In the genomic region with DNA sequence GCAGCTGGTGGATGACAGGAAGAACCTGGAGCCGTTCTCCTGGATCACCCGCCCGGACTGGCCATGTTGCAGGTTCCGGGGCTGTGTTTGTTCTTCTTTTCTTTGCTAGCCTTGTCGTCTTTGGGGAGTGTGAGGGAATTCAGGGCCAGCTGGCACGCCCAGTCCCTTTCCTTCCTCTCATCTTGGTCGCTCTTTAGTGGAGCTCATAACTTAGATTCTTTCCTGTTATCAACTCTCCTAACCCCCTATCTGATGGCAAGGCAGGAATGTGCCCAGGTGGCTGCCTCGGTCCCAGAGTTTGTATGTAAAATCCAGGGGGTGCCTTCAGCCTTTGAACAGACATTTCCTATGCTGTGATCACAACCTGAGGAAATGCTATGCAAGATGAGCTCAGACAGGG, we compare ENCODE assay signal across 12 cellular contexts. TPM values are rescaled to one million over a fixed set of nuclear protein-coding genes. Genes with fewer than 3 reads are reported as not detected.
DNase-seq lines count a peak whose midpoint lies in the region; ATAC-seq and TF ChIP-seq lines count a peak whose summit lies in the region.
"Had no signal": no experiment of that assay in that cellular context is flagged by ENCODE, and none has a peak within 500 bp of the region (broad histone marks: within the 10 kb centered on the region; RNA-seq: fewer than 3 reads in every experiment).

No MANE protein-coding gene starts in this region.

- H3K27me3 ChIP-seq in HUES48 (ENCODE audit: control insufficient read depth, insufficient read depth, low read length) (no peaks in the 10 kb centered on the region), gastroesophageal sphincter (no peaks in the 10 kb centered on the region), prostate gland (replicated peaks; ENCODE audit: insufficient read depth) (no peaks in the 10 kb centered on the region)
- H3K27me3 ChIP-seq: testis had no signal

- peak overlapping the region in 7 of 8 donors; percentile 63 to 86 (median 74) for H3K4me3 Mint-ChIP-seq in naive B cell

- H3K9me3 ChIP-seq in HUES48 (ENCODE audit: control insufficient read depth, insufficient read depth, low read length) (no peaks in the 10 kb centered on the region), gastroesophageal sphincter (no peaks in the 10 kb centered on the region), prostate gland (no peaks in the 10 kb centered on the region)
- H3K9me3 ChIP-seq: testis had no signal

- ATAC-seq in gastroesophageal sphincter: peak; percentile 43
- ATAC-seq in naive B cell (ENCODE audit: low read depth in 2 of 2): no peak

- H3K27me3 Mint-ChIP-seq in naive B cell: no peaks in the 10 kb centered on the region

- H3K4me3 ChIP-seq in HUES48 (ENCODE audit: low read depth, low read length): peak overlapping the region; percentile 0; the same call in 1 of the 2 replicates
- no peak overlapping the region for H3K4me3 ChIP-seq in gastroesophageal sphincter
- H3K4me3 ChIP-seq in prostate gland: no peak overlapping the region
- H3K4me3 ChIP-seq: testis had no signal

- WGBS in gastroesophageal sphincter (ENCODE audit: low coverage in 1 of 2), 2 donors: 24 to 43% methylated on average over 7 to 8 of the region's 8 CpGs
- 5% methylated on average over 8 of the region's 8 CpGs for WGBS in prostate gland

- TF ChIP-seq EP300 in gastroesophageal sphincter (IDR thresholded peaks at IDR 0.05): no peak

- intact Hi-C loops in prostate gland (cut with DNase I): no loop called here

- TF ChIP-seq CTCF in gastroesophageal sphincter (IDR thresholded peaks at IDR 0.05): no peak
- TF ChIP-seq CTCF in prostate gland (IDR thresholded peaks at IDR 0.05): no peak

- H3K9me3 Mint-ChIP-seq in naive B cell: peaks cover 0 to 2% (median 0%) of the 10 kb centered on the region in 7 donors

- no peak overlapping the region for H3K27ac ChIP-seq in HUES48 (ENCODE audit: low read depth, low read length)
- peak overlapping the region in 2 of 4 donors; percentile 29 to 40 for H3K27ac ChIP-seq in gastroesophageal sphincter
- H3K27ac ChIP-seq in prostate gland: no peak overlapping the region
- H3K27ac ChIP-seq: testis had no signal

- no peaks in the 10 kb centered on the region for H3K36me3 Mint-ChIP-seq in naive B cell

- H3K36me3 ChIP-seq in HUES48 (ENCODE audit: control insufficient read depth, insufficient read depth, low read length) (no peaks in the 10 kb centered on the region), gastroesophageal sphincter (no peaks in the 10 kb centered on the region), prostate gland (no peaks in the 10 kb centered on the region)

- TF ChIP-seq POLR2A in gastroesophageal sphincter (IDR thresholded peaks at IDR 0.05) (no peak), prostate gland (IDR thresholded peaks at IDR 0.05) (no peak)

- H3K4me1 ChIP-seq in HUES48 (ENCODE audit: control insufficient read depth, insufficient read depth, low read length) (peaks cover 13% of the 10 kb centered on the region), gastroesophageal sphincter (peaks cover 0 to 21% (median 0%) of the 10 kb centered on the region in 3 donors), prostate gland (replicated peaks) (no peaks in the 10 kb centered on the region)
- H3K4me1 ChIP-seq: testis had no signal

- DNase-seq in CD1c-positive myeloid dendritic cell (ENCODE audit: extremely low spot score) (peak; percentile 69), naive B cell (no peak), AG08395 (ENCODE audit: low spot score) (no peak), activated gamma-delta T cell (lab: John Stamatoyannopoulos, UW) (no peak), prostate gland (ENCODE audit: low spot score) (no peak), cerebellum (ENCODE audit: low spot score) (no peak)
- DNase-seq: effector CD8-positive, alpha-beta T cell; NCI-H510A; RPMI8226; testis had no signal

- H3K27ac Mint-ChIP-seq in naive B cell: peak overlapping the region; percentile 61 to 96 (median 90)

- peaks cover 71 to 84% (median 72%) of the 10 kb centered on the region in 3 donors for H3K4me1 Mint-ChIP-seq in naive B cell

- H3K9ac ChIP-seq in HUES48 (ENCODE audit: low read depth, low read length): no peak overlapping the region

RNA-seq across cellular contexts. Expression of a gene that starts 28.8 kb away (rescaled TPM):
- 10 to 100 TPM in 2 of 4 donors, 1 to 10 TPM in 2; 2.4 to 13.8 (median 9.0) TPM for total RNA-seq in gastroesophageal sphincter
- 100 to 1,000 TPM; 646 to 909 (median 752) TPM for polyA plus RNA-seq in naive B cell (ENCODE audit: low read depth in 6 of 6)
- 10 to 100 TPM in 1 of 2 donors, 1 to 10 TPM in 1; 1.8 to 21.2 TPM for total RNA-seq in prostate gland
- total RNA-seq in cerebellum: 3.7 TPM
